Comparison of ENCODE assay signal across 7 cellular contexts in the genomic region with DNA sequence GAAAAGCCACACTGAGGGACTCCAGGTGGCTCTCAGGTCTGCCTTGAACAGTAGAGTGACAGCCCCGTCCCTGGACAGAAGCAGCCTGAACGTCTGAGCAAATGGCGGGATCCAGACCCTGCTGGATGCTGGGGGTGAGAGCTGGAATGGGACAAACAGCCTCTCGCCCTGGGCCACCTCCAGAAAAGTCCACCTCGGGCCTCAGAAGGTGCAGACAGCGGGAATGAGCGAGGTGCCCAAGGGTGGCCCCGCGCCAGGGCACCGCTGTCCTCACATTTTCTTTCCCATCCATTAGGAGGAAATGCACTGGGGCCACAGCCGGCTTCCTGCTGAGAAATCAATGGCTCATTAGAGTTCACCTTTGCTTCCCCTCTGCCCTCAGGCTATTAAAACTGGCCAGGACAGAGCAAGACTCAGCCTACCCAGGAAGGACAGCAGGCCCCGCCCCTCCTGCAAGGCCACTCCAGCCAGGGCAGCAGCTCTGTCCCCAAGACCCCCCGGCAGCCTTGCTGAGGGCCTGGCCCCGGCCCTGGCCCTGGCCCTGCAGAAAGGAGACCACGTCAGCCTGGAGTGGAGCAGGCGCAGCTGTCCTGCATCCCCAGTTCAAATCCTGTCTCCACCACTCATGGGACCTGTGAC.
DNase-seq lines count a peak whose midpoint lies in the region; ATAC-seq, FAIRE-seq and TF ChIP-seq lines count a peak whose summit lies in the region.
"Not testable (repeated sequence)": the region's sequence is repeated elsewhere in the genome, so short reads cannot be mapped to it uniquely, and the experiment has no call there.

No MANE protein-coding gene starts in this region.

- peak; percentile 42 for ATAC-seq in PC-3

- H3K36me3 ChIP-seq in Caco-2 (ENCODE audit: control insufficient read depth, insufficient read depth, low read length); PC-3 (ENCODE audit: low read depth, low read length); mesendoderm (ENCODE audit: control insufficient read depth, insufficient read depth, low read length): not testable (repeated sequence)

- not testable (repeated sequence) for H3F3A ChIP-seq in PC-3 (ENCODE audit: low read length, unreplicated experiment)

- not testable (repeated sequence) for H3K36me3 Mint-ChIP-seq in Caco-2 (ENCODE audit: insufficient read depth, unreplicated experiment)

- not testable (repeated sequence) for H3K4me3 ChIP-seq in Caco-2 (ENCODE audit: low read depth, low read length); PC-3 (ENCODE audit: low read length); mesendoderm (ENCODE audit: low read length)

- not testable (repeated sequence) for H3K79me1 ChIP-seq in mesendoderm (ENCODE audit: low read length)

- H4K20me1 ChIP-seq in PC-3 (ENCODE audit: low read length): not testable (repeated sequence)

- intact Hi-C loops in Caco-2 (cut with micrococcal nuclease; ENCODE audit: unreplicated experiment); PC-3 (cut with micrococcal nuclease): not testable (repeated sequence)

- not testable (repeated sequence) for H3K4me1 Mint-ChIP-seq in Caco-2 (ENCODE audit: low read depth, unreplicated experiment)

- not testable (repeated sequence) for H3K4ac ChIP-seq in mesendoderm (ENCODE audit: low read depth, low read length)

- TF ChIP-seq CTCF in Caco-2 (IDR thresholded peaks at IDR 0.05; ENCODE audit: insufficient read depth in 1 of 2, low read depth in 1 of 2, low read length in 1 of 2, severe bottlenecking in 1 of 2, unreplicated experiment in 1 of 2); PC-3 (conservative IDR thresholded peaks at IDR 0.05; ENCODE audit: low read depth, low read length): not testable (repeated sequence)

- not testable (repeated sequence) for H3K27ac ChIP-seq in PC-3 (ENCODE audit: low read length); mesendoderm (ENCODE audit: low read depth, low read length)

- H3K27me3 ChIP-seq in Caco-2 (replicated peaks; ENCODE audit: control insufficient read depth, insufficient read depth, low read length); mesendoderm (ENCODE audit: insufficient read depth, low read length, poor library complexity): not testable (repeated sequence)
- peaks cover 29% of the 10 kb centered on the region for H3K27me3 ChIP-seq in PC-3 (ENCODE audit: low read length)

- FAIRE-seq in HTR-8/SVneo (lab: Jason Lieb, UNC): peak; percentile 79

- WGBS in mesendoderm (ENCODE audit: extremely low coverage, insufficient coverage, low lambda C conversion rate): no CpG with 5 or more reads among the region's 16 CpGs

- not testable (repeated sequence) for H2AK5ac ChIP-seq in mesendoderm (ENCODE audit: low read length)

- H3K27ac Mint-ChIP-seq in Caco-2 (ENCODE audit: unreplicated experiment): not testable (repeated sequence)

- not testable (repeated sequence) for H3K9ac ChIP-seq in PC-3 (ENCODE audit: low read length); mesendoderm (ENCODE audit: low read length)

- peaks cover 13% of the 10 kb centered on the region for H3K9me3 ChIP-seq in Caco-2
- not testable (repeated sequence) for H3K9me3 ChIP-seq in PC-3 (ENCODE audit: low read length)

- not testable (repeated sequence) for H3K18ac ChIP-seq in mesendoderm (ENCODE audit: low read length)

- not testable (repeated sequence) for H3K9me2 ChIP-seq in PC-3 (replicated peaks; ENCODE audit: low read length)

- not testable (repeated sequence) for H3K4me3 Mint-ChIP-seq in Caco-2 (ENCODE audit: unreplicated experiment)

- not testable (repeated sequence) for H2BK120ac ChIP-seq in mesendoderm (ENCODE audit: low read depth, low read length)

- not testable (repeated sequence) for H3K23ac ChIP-seq in mesendoderm (ENCODE audit: low read length)

- H3K56ac ChIP-seq in mesendoderm (ENCODE audit: low read length): not testable (repeated sequence)

- not testable (repeated sequence) for H3K27me3 Mint-ChIP-seq in Caco-2 (ENCODE audit: insufficient read depth, unreplicated experiment)

- POLR2A ChIA-PET in Caco-2 (lab: Charles Lee); PC-3 (lab: Charles Lee; ENCODE audit: unreplicated experiment): not testable (repeated sequence)

- not testable (repeated sequence) for H4K8ac ChIP-seq in mesendoderm (ENCODE audit: low read depth, low read length)

- DNase-seq in Caco-2: peak; percentile 55 to 77
- not testable (repeated sequence) for DNase-seq in HTR-8/SVneo (ENCODE audit: insufficient read length, low spot score)
- peak; percentile 16 for DNase-seq in PC-3
- DNase-seq in activated effector memory CD4-positive, alpha-beta T cell treated with anti-CD3 and anti-CD28 coated beads, Interleukin-2, amount 50 U/mL, for 16 hours: peak; percentile 44
- peak; percentile 81 for DNase-seq in islet precursor cell
- DNase-seq in mesendoderm: peak; percentile 70
- DNase-seq in renal cortical epithelial cell (ENCODE audit: low read depth): peak; percentile 5

- H3K79me2 ChIP-seq in PC-3 (ENCODE audit: low read length); mesendoderm (ENCODE audit: control insufficient read depth, insufficient read depth, low read length): not testable (repeated sequence)

- not testable (repeated sequence) for H3K4me1 ChIP-seq in Caco-2; PC-3 (ENCODE audit: insufficient read depth, low read length); mesendoderm (ENCODE audit: control insufficient read depth, low read depth, low read length)

- H2AFZ ChIP-seq in PC-3 (ENCODE audit: low read length): not testable (repeated sequence)

- BruUV-seq in Caco-2 (replicated peaks; lab: Mats Ljungman, UMichigan); PC-3 (replicated peaks; lab: Mats Ljungman, UMichigan): not testable (repeated sequence)

- not testable (repeated sequence) for H4K5ac ChIP-seq in mesendoderm (ENCODE audit: low read length)

- not testable (repeated sequence) for H2BK15ac ChIP-seq in mesendoderm (replicated peaks; ENCODE audit: low read depth)

- not testable (repeated sequence) for H3K4me2 ChIP-seq in PC-3 (ENCODE audit: low read length); mesendoderm (ENCODE audit: low read length)

- H2BK5ac ChIP-seq in mesendoderm (ENCODE audit: low read length): not testable (repeated sequence)

- peaks cover 16% of the 10 kb centered on the region for H3K9me3 Mint-ChIP-seq in Caco-2 (ENCODE audit: unreplicated experiment)

- CTCF ChIA-PET in Caco-2 (lab: Charles Lee); PC-3 (lab: Charles Lee): not testable (repeated sequence)
